In genomic region chr10:108852211-108852610, GRCh38 we compare ENCODE assay signal across 12 cellular contexts.
DNase-seq lines count a peak whose midpoint lies in the region; ATAC-seq, FAIRE-seq and TF ChIP-seq lines count a peak whose summit lies in the region.
"Had no signal": no experiment of that assay in that cellular context is flagged by ENCODE, and none has a peak within 500 bp of the region (broad histone marks: within the 10 kb centered on the region; RNA-seq: fewer than 3 reads in every experiment).

No MANE protein-coding gene starts in this region.

- H3K79me2 ChIP-seq in GM23248 (ENCODE audit: insufficient read depth) (no peaks in the 10 kb centered on the region), PC-9 (ENCODE audit: low read depth) (no peaks in the 10 kb centered on the region)

- POLR2A ChIA-PET in PC-9 (lab: Charles Lee; ENCODE audit: unreplicated experiment): no interaction called here

- no peaks in the 10 kb centered on the region for H3K36me3 ChIP-seq in GM23248 (ENCODE audit: low read depth)
- H3K36me3 ChIP-seq in PC-9 (ENCODE audit: low read depth): no peaks in the 10 kb centered on the region
- H3K36me3 ChIP-seq: adrenal gland had no signal

- DNase-seq in A172 (ENCODE audit: low spot score) (peak; percentile 5), GM19239 (ENCODE audit: insufficient read length, low spot score) (peak; percentile 1), coronary artery (ENCODE audit: low spot score) (no peak), cortex of kidney (lab: John Stamatoyannopoulos, UW) (no peak), GM23248 (no peak), PC-9 (no peak)
- DNase-seq: activated CD4-positive, alpha-beta T cell treated with anti-CD3 and anti-CD28 coated beads, Interleukin-2, amount 50 U/mL, for 4 hours; adrenal gland; NCI-H1694 treated with DMSO at 0.1 percent for 48 hours; SHP77 treated with DMSO at 0.1 percent for 48 hours had no signal

- H3K9ac ChIP-seq in GM23248: no peak overlapping the region

- H3K27ac ChIP-seq in coronary artery: no peak overlapping the region
- no peak overlapping the region for H3K27ac ChIP-seq in GM23248
- no peak overlapping the region for H3K27ac ChIP-seq in PC-9
- H3K27ac ChIP-seq: adrenal gland had no signal

- ATAC-seq in HG02623 (IDR thresholded peaks at IDR 0.05; ENCODE audit: unreplicated experiment): peak; percentile 79
- ATAC-seq in HG03439 (IDR thresholded peaks at IDR 0.05; ENCODE audit: unreplicated experiment): peak; percentile 84

- H3K27me3 ChIP-seq in GM23248 (replicated peaks; ENCODE audit: insufficient read depth): no peaks in the 10 kb centered on the region
- no peaks in the 10 kb centered on the region for H3K27me3 ChIP-seq in PC-9 (ENCODE audit: insufficient read depth, low read depth)
- H3K27me3 ChIP-seq: adrenal gland had no signal

- in situ Hi-C loops in GM23248 (cut with MboI): no loop called here

- CTCF ChIA-PET in PC-9 (lab: Charles Lee): no interaction called here

- H2AFZ ChIP-seq in GM23248 (no peak overlapping the region), PC-9 (no peak overlapping the region)

- H3K9me2 ChIP-seq in GM23248 (ENCODE audit: insufficient read depth): no peaks in the 10 kb centered on the region
- no peaks in the 10 kb centered on the region for H3K9me2 ChIP-seq in PC-9 (ENCODE audit: insufficient read depth)

- H3K4me2 ChIP-seq in GM23248 (ENCODE audit: unreplicated experiment) (no peak overlapping the region), PC-9 (no peak overlapping the region)

- TF ChIP-seq CTCF in coronary artery (IDR thresholded peaks at IDR 0.05) (no peak), PC-9 (conservative IDR thresholded peaks at IDR 0.05) (no peak)

- BruUV-seq in PC-9 (replicated peaks; lab: Mats Ljungman, UMichigan): no TSS peak

- 94 to 98% methylated on average over 4 of the region's 4 CpGs for WGBS in GM23248 (ENCODE audit: low coverage in 1 of 2, low lambda C conversion rate in 2 of 2, missing lambda C conversion rate in 2 of 2), 2 experiments

- FAIRE-seq in GM19239 (lab: Jason Lieb, UNC): peak; percentile 89

- H3K4me1 ChIP-seq in GM23248 (ENCODE audit: insufficient read depth) (peaks cover 7% of the 10 kb centered on the region; the same call in 1 of the 2 replicates), PC-9 (replicated peaks; ENCODE audit: insufficient read depth) (no peaks in the 10 kb centered on the region)
- H3K4me1 ChIP-seq: adrenal gland had no signal

- H4K20me1 ChIP-seq in GM23248 (ENCODE audit: insufficient read depth) (no peaks in the 10 kb centered on the region), PC-9 (ENCODE audit: insufficient read depth) (no peaks in the 10 kb centered on the region)

- H3K9me3 ChIP-seq in GM23248 (ENCODE audit: low read depth): no peaks in the 10 kb centered on the region
- no peaks in the 10 kb centered on the region for H3K9me3 ChIP-seq in PC-9 (ENCODE audit: insufficient read depth, low read depth)
- H3K9me3 ChIP-seq: adrenal gland had no signal

- no peak overlapping the region for H3K4me3 ChIP-seq in coronary artery
- no peak overlapping the region for H3K4me3 ChIP-seq in GM23248
- H3K4me3 ChIP-seq in PC-9: no peak overlapping the region
- H3K4me3 ChIP-seq: adrenal gland had no signal

- H3F3A ChIP-seq in GM23248 (ENCODE audit: insufficient read depth) (no peaks in the 10 kb centered on the region), PC-9 (ENCODE audit: insufficient read depth, low read depth) (no peaks in the 10 kb centered on the region)

- intact Hi-C loops in PC-9 (cut with micrococcal nuclease; ENCODE audit: unreplicated experiment): no loop called here

Comparison
In these comparisons a context has a peak if more than half of its experiments do, and no peak if none do; other contexts are left out.
1. DNase-seq: peak in A172 (single experiment) and GM19239 (single experiment); none in coronary artery (single experiment), cortex of kidney (single experiment), GM23248 (single experiment) and PC-9 (0 of 2).